Comparison of ENCODE assay signal across 22 cellular contexts in the genomic region with DNA sequence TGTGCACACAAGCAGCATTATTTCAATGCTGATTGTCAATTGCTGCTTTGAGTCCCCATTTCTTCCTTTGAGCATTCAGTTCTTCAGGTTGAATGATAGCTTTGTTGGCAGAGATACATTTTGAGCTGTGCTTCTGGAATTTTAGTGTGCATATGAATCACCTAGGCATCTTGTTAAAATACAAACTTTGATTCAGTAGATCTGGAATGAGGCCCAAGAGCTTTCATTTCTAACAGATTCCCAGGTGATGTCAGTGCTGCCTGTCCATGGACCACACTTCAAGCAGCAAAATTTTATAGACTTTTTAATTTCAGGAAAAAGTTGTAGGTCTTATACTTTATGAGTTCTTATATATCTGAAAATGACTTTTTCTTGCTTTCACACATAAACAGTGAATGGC.
A peak's percentile ranks its signal among the peaks of the same experiment; 100 is the strongest.
DNase-seq lines count a peak whose midpoint lies in the region; ATAC-seq and TF ChIP-seq lines count a peak whose summit lies in the region.
"Had no signal": no experiment of that assay in that cellular context is flagged by ENCODE, and none has a peak within 500 bp of the region (broad histone marks: within the 10 kb centered on the region; RNA-seq: fewer than 3 reads in every experiment).

No MANE protein-coding gene starts in this region.

- no peak for TF ChIP-seq CTCF in astrocyte of the spinal cord (IDR thresholded peaks at IDR 0.05; ENCODE audit: low read depth, low read length)

- ATAC-seq in HG03571 (IDR thresholded peaks at IDR 0.05; ENCODE audit: unreplicated experiment), result no peak
- ATAC-seq in HG02623 (IDR thresholded peaks at IDR 0.05; ENCODE audit: unreplicated experiment), result no peak
- ATAC-seq: activated CD8-positive, alpha-beta memory T cell treated with anti-CD3 and anti-CD28 coated beads, Interleukin-2, amount 10 ng/mL, durations not matched to agents 7 days and 5 days; activated naive CD4-positive, alpha-beta T cell treated with anti-CD3 and anti-CD28 coated beads, Interleukin-2, amount 50 U/mL, for 72 hours; body of pancreas; effector memory CD8-positive, alpha-beta T cell; GM12878; lower lobe of right lung; stimulated activated naive B cell treated with anti-CD40 and anti-IgM and Interleukin-4, amounts not matched to agents 10 μg/mL and 1 μg/mL and 100 μg/mL, for 72 hours; T-helper 17 cell had no signal

- in situ Hi-C loops in astrocyte of the spinal cord (cut with HindIII; ENCODE audit: low sequenced_read_pairs), result no loop called here

- DNase-seq in NCI-H226, result peak; percentile 91
- peak; percentile 46 for DNase-seq in astrocyte of the spinal cord (ENCODE audit: low read depth, low spot score)
- DNase-seq in glomerular visceral epithelial cell (ENCODE audit: extremely low spot score), result peak; percentile 59
- DNase-seq in stimulated activated CD8-positive, alpha-beta memory T cell treated with anti-CD3 and anti-CD28 coated beads, Interleukin-4, amount 100 ng/mL, for 48 hours, result no peak
- DNase-seq in SIG-M5 (lab: John Stamatoyannopoulos, UW), result no peak
- DNase-seq: activated CD4-positive, alpha-beta T cell treated with anti-CD3 and anti-CD28 coated beads, Interleukin-2, amount 10 ng/mL, durations not matched to agents 7 days and 5 days; activated CD8-positive, alpha-beta memory T cell treated with anti-CD3 and anti-CD28 coated beads, Interleukin-2, amount 10 ng/mL, durations not matched to agents 7 days and 5 days; body of pancreas; CD8-positive, alpha-beta memory T cell; effector memory CD8-positive, alpha-beta T cell; immature natural killer cell; lower lobe of right lung; NCI-H1092 treated with DMSO at 0.1 percent for 48 hours; small intestine; stimulated activated naive B cell treated with anti-CD40 and anti-IgM and Interleukin-4, amounts not matched to agents 10 μg/mL and 1 μg/mL and 100 μg/mL, for 72 hours; T-helper 17 cell; testis; WERI-Rb-1 had no signal

- H3K4me3 ChIP-seq in astrocyte of the spinal cord (ENCODE audit: low read depth, low read length), result no peak overlapping the region
- H3K4me3 ChIP-seq: body of pancreas, GM12878, lower lobe of right lung, testis had no signal

Comparison
In these comparisons a context has a peak if more than half of its experiments do, and no peak if none do; other contexts are left out.
1. DNase-seq: peak in NCI-H226 (single experiment), astrocyte of the spinal cord (single experiment) and glomerular visceral epithelial cell (single experiment); none in stimulated activated CD8-positive, alpha-beta memory T cell treated with anti-CD3 and anti-CD28 coated beads, Interleukin-4, amount 100 ng/mL, for 48 hours (single experiment) and SIG-M5 (single experiment).